1 cellular context compared by ENCODE assay signal in genomic region chr12:82505150-82505549, GRCh38.
TF ChIP-seq lines count a peak whose summit lies in the region.

No MANE protein-coding gene starts in this region.

TF ChIP-seq in H1, 55 proteins besides CTCF, POLR2A, EP300 and RAD21 (continued from another document):
- TF ChIP-seq USF2 (IDR thresholded peaks at IDR 0.05; ENCODE audit: low read length), result no peak
TF ChIP-seq in H1: peak in this region for 0.
